In genomic region chr6:138226011-138226410, GRCh38 we compare ENCODE assay signal across 36 cellular contexts. TPM values are rescaled to one million over a fixed set of nuclear protein-coding genes. Genes with fewer than 3 reads are reported as not detected.
"Had no signal": no experiment of that assay in that cellular context is flagged by ENCODE, and none has a peak within 500 bp of the region (broad histone marks: within the 10 kb centered on the region; RNA-seq: fewer than 3 reads in every experiment).

No MANE protein-coding gene starts in this region.

- H3K27ac Mint-ChIP-seq: activated CD4-positive, alpha-beta T cell treated with anti-CD3 and anti-CD28 coated beads for 36 hours; activated CD8-positive, alpha-beta memory T cell treated with anti-CD3 and anti-CD28 coated beads, Interleukin-2, amount 10 ng/mL, durations not matched to agents 7 days and 5 days; activated CD8-positive, alpha-beta T cell treated with anti-CD3 and anti-CD28 coated beads, Interleukin-2, amount 10 ng/mL, durations not matched to agents 7 days and 5 days; activated naive CD8-positive, alpha-beta T cell; activated T-cell treated with anti-CD3 and anti-CD28 coated beads, Interleukin-2, amount 50 U/mL, for 72 hours; naive B cell; nephron progenitor cell; stimulated activated effector memory CD8-positive, alpha-beta T cell treated with anti-CD3 and anti-CD28 coated beads, Interleukin-12 subunit alpha, Interleukin-12 subunit beta, amount 100 ng/mL, for 72 hours; stimulated activated naive CD8-positive, alpha-beta T cell treated with anti-CD3 and anti-CD28 coated beads, Interleukin-15, amount 100 ng/mL, for 72 hours; T-helper 1 cell treated with Interleukin-12 subunit alpha and Interleukin-12 subunit beta and Interleukin-4 antibody, amounts not matched to agents 30 μg/mL and 1 μg/mL, for 36 hours had no signal

- H3K9me3 Mint-ChIP-seq: activated T-cell treated with anti-CD3 and anti-CD28 coated beads, Interleukin-2, amount 50 U/mL, for 72 hours; naive B cell; nephron progenitor cell; stimulated activated effector memory CD8-positive, alpha-beta T cell treated with anti-CD3 and anti-CD28 coated beads, Interleukin-12 subunit alpha, Interleukin-12 subunit beta, amount 100 ng/mL, for 72 hours; stimulated activated naive CD8-positive, alpha-beta T cell treated with anti-CD3 and anti-CD28 coated beads, Interleukin-15, amount 100 ng/mL, for 72 hours; T-helper 1 cell treated with Interleukin-12 subunit alpha and Interleukin-12 subunit beta and Interleukin-4 antibody, amounts not matched to agents 30 μg/mL and 1 μg/mL, for 36 hours had no signal

- H3K4me3 ChIP-seq: colonic mucosa, gastroesophageal sphincter, ovary, psoas muscle, sigmoid colon, tibial nerve had no signal

- H3K27ac ChIP-seq: gastroesophageal sphincter, neutrophil, ovary, psoas muscle, sigmoid colon, tibial nerve had no signal

- H3K4me3 Mint-ChIP-seq: activated CD4-positive, alpha-beta T cell treated with anti-CD3 and anti-CD28 coated beads for 36 hours; activated CD8-positive, alpha-beta memory T cell treated with anti-CD3 and anti-CD28 coated beads, Interleukin-2, amount 10 ng/mL, durations not matched to agents 7 days and 5 days; activated CD8-positive, alpha-beta T cell treated with anti-CD3 and anti-CD28 coated beads, Interleukin-2, amount 10 ng/mL, durations not matched to agents 7 days and 5 days; activated naive CD8-positive, alpha-beta T cell; activated T-cell treated with anti-CD3 and anti-CD28 coated beads, Interleukin-2, amount 50 U/mL, for 72 hours; naive B cell; nephron progenitor cell; stimulated activated effector memory CD8-positive, alpha-beta T cell treated with anti-CD3 and anti-CD28 coated beads, Interleukin-12 subunit alpha, Interleukin-12 subunit beta, amount 100 ng/mL, for 72 hours; stimulated activated naive CD8-positive, alpha-beta T cell treated with anti-CD3 and anti-CD28 coated beads, Interleukin-15, amount 100 ng/mL, for 72 hours; T-helper 1 cell treated with Interleukin-12 subunit alpha and Interleukin-12 subunit beta and Interleukin-4 antibody, amounts not matched to agents 30 μg/mL and 1 μg/mL, for 36 hours had no signal

- H3K4me1 ChIP-seq: colonic mucosa, gastroesophageal sphincter, psoas muscle, sigmoid colon, tibial nerve had no signal

- H3K27me3 ChIP-seq: colonic mucosa, gastroesophageal sphincter, neutrophil, ovary, sigmoid colon, tibial nerve had no signal

- H3K9me3 ChIP-seq: colonic mucosa, gastroesophageal sphincter, neutrophil, ovary, psoas muscle, sigmoid colon, tibial nerve had no signal

- DNase-seq: activated CD4-positive, alpha-beta T cell treated with anti-CD3 and anti-CD28 coated beads for 36 hours; activated CD8-positive, alpha-beta memory T cell treated with anti-CD3 and anti-CD28 coated beads, Interleukin-2, amount 10 ng/mL, durations not matched to agents 7 days and 5 days; activated CD8-positive, alpha-beta T cell treated with anti-CD3 and anti-CD28 coated beads, Interleukin-2, amount 10 ng/mL, durations not matched to agents 7 days and 5 days; activated naive CD4-positive, alpha-beta T cell; activated T-cell treated with anti-CD3 and anti-CD28 coated beads, Interleukin-2, amount 50 U/mL, for 72 hours; anterior cingulate cortex; colonic mucosa; effector CD8-positive, alpha-beta T cell; head of caudate nucleus; hippocampal formation; left cardiac atrium; left ventricle myocardium superior; naive B cell; nephron progenitor cell; ovary; psoas muscle; sigmoid colon; small intestine; stimulated activated CD4-positive, alpha-beta T cell treated with anti-CD3 and anti-CD28 coated beads, Interleukin-4, amount 100 ng/mL, for 24 hours; stimulated activated naive CD8-positive, alpha-beta T cell treated with anti-CD3 and anti-CD28 coated beads, Interleukin-15, amount 100 ng/mL, for 72 hours; SW 1271; T-helper 9 cell had no signal

- H3K36me3 Mint-ChIP-seq: activated CD8-positive, alpha-beta memory T cell treated with anti-CD3 and anti-CD28 coated beads, Interleukin-2, amount 10 ng/mL, durations not matched to agents 7 days and 5 days; activated naive CD8-positive, alpha-beta T cell; naive B cell; stimulated activated effector memory CD8-positive, alpha-beta T cell treated with anti-CD3 and anti-CD28 coated beads, Interleukin-12 subunit alpha, Interleukin-12 subunit beta, amount 100 ng/mL, for 72 hours had no signal

- H3K36me3 ChIP-seq: colonic mucosa, gastroesophageal sphincter, neutrophil, ovary, sigmoid colon, tibial nerve had no signal

- H3K4me1 Mint-ChIP-seq: activated CD4-positive, alpha-beta T cell treated with anti-CD3 and anti-CD28 coated beads for 36 hours; activated CD8-positive, alpha-beta memory T cell treated with anti-CD3 and anti-CD28 coated beads, Interleukin-2, amount 10 ng/mL, durations not matched to agents 7 days and 5 days; naive B cell; stimulated activated effector memory CD8-positive, alpha-beta T cell treated with anti-CD3 and anti-CD28 coated beads, Interleukin-12 subunit alpha, Interleukin-12 subunit beta, amount 100 ng/mL, for 72 hours; stimulated activated naive CD8-positive, alpha-beta T cell treated with anti-CD3 and anti-CD28 coated beads, Interleukin-15, amount 100 ng/mL, for 72 hours had no signal

RNA-seq across cellular contexts. Expression of gene PBOV1, which starts 7.7 kb away (rescaled TPM):
- total RNA-seq: activated CD4-positive, alpha-beta T cell treated with anti-CD3 and anti-CD28 coated beads for 36 hours; activated CD8-positive, alpha-beta memory T cell treated with anti-CD3 and anti-CD28 coated beads, Interleukin-2, amount 10 ng/mL, durations not matched to agents 7 days and 5 days; activated CD8-positive, alpha-beta T cell treated with anti-CD3 and anti-CD28 coated beads, Interleukin-2, amount 10 ng/mL, durations not matched to agents 7 days and 5 days; activated T-cell treated with anti-CD3 and anti-CD28 coated beads, Interleukin-2, amount 50 U/mL, for 72 hours; colonic mucosa; dermis microvascular lymphatic vessel endothelial cell; epithelial cell of proximal tubule; fibroblast of villous mesenchyme; gastroesophageal sphincter; left cardiac atrium; left ventricle myocardium superior; lung microvascular endothelial cell; mucosa of gallbladder; ovary; psoas muscle; sigmoid colon; tibial nerve; ureter had no signal
- polyA plus RNA-seq: adipose tissue, keratinocyte, ovary, psoas muscle, sigmoid colon, small intestine had no signal
